ENCODE assay signal across 17 cellular contexts in genomic region chr1:248792342-248792741, GRCh38. TPM values are rescaled to one million over a fixed set of nuclear protein-coding genes. Genes with fewer than 3 reads are reported as not detected.
A peak's percentile ranks its signal among the peaks of the same experiment; 100 is the strongest.
DNase-seq lines count a peak whose midpoint lies in the region; ATAC-seq and FAIRE-seq lines count a peak whose summit lies in the region.
"Had no signal": no experiment of that assay in that cellular context is flagged by ENCODE, and none has a peak within 500 bp of the region (broad histone marks: within the 10 kb centered on the region; RNA-seq: fewer than 3 reads in every experiment).

No MANE protein-coding gene starts in this region.

- H3K36me3 ChIP-seq in small intestine (ENCODE audit: control insufficient read depth in 2 of 2, insufficient read depth in 2 of 2, low read length in 2 of 2): no peaks in the 10 kb centered on the region

- no peak overlapping the region for H3K4me3 ChIP-seq in small intestine (ENCODE audit: low read depth in 1 of 2, low read length in 2 of 2)

- WGBS in small intestine, 3 donors: 74 to 94% (median 82%) methylated on average over 5 of the region's 5 CpGs

- no peak overlapping the region for H3K27ac ChIP-seq in small intestine (ENCODE audit: low read depth in 1 of 2, low read length in 1 of 2)

- ATAC-seq in GM21360 (IDR thresholded peaks at IDR 0.05; ENCODE audit: unreplicated experiment): peak; percentile 31
- peak; percentile 60 for ATAC-seq in HG03159 (IDR thresholded peaks at IDR 0.05; ENCODE audit: unreplicated experiment)
- ATAC-seq: left lobe of liver had no signal

- H3K27me3 ChIP-seq in small intestine (ENCODE audit: control insufficient read depth in 2 of 2, insufficient read depth in 2 of 2, low read length in 2 of 2): no peaks in the 10 kb centered on the region

- FAIRE-seq in small intestine (lab: Jason Lieb, UNC): no peak

- DNase-seq in GF-D8 (lab: John Stamatoyannopoulos, UW): peak; percentile 31
- DNase-seq in OCI-M1 (lab: John Stamatoyannopoulos, UW): peak; percentile 39
- no peak for DNase-seq in H4 (ENCODE audit: low spot score)
- DNase-seq in AG08395 (ENCODE audit: low spot score): no peak
- DNase-seq in small intestine: no peak
- no peak for DNase-seq in NCI-H2029 (lab: John Stamatoyannopoulos, UW)
- DNase-seq: activated CD4-positive, alpha-beta T cell treated with anti-CD3 and anti-CD28 coated beads, Interleukin-2, amount 50 U/mL, for 4 hours; dermis blood vessel endothelial cell; hippocampal formation; NCI-H1105 treated with DMSO at 0.1 percent for 48 hours; NCI-H524; trophoblast cell had no signal

- H3K9me3 ChIP-seq in small intestine (ENCODE audit: control insufficient read depth, low read depth): no peaks in the 10 kb centered on the region

- H3K4me1 ChIP-seq in small intestine (ENCODE audit: control insufficient read depth in 2 of 2, insufficient read depth in 1 of 2, low read depth in 1 of 2, low read length in 1 of 2): peaks cover 2 to 7% of the 10 kb centered on the region in 2 donors

RNA-seq across cellular contexts. Expression of gene SH3BP5L, which starts 33.4 kb away (rescaled TPM):
- total RNA-seq in H4 (2014; rRNA removed; shearing (Covaris generic)): 9.1 and 10.0 TPM in 2 replicates
- 10 to 100 TPM; 19.1 to 38.0 (median 27.3) TPM for polyA plus RNA-seq in small intestine

RNA-seq across cellular contexts. Expression of gene LYPD8, which starts 36.8 kb away (rescaled TPM):
- total RNA-seq in H4 (2014; rRNA removed; shearing (Covaris generic)): 3.3 and 5.1 TPM in 2 replicates
- 1 to 10 TPM in 1 of 3 donors, under 1 TPM in 1, not detected in 1; 0.81 to 3.4 TPM for polyA plus RNA-seq in small intestine
- total RNA-seq: left lobe of liver, myocyte had no signal
- polyA plus RNA-seq: fibroblast of lung had no signal

RNA-seq across cellular contexts. Expression of gene ZNF672, which starts 45.7 kb away (rescaled TPM):
- total RNA-seq in H4 (2014; rRNA removed; shearing (Covaris generic)): 14.4 and 14.7 TPM in 2 replicates
- polyA plus RNA-seq in small intestine: 10 to 100 TPM; 17.2 to 25.7 (median 20.8) TPM

Comparison
In these comparisons a context has a peak if more than half of its experiments do, and no peak if none do; other contexts are left out.
1. DNase-seq: peak in GF-D8 (single experiment) and OCI-M1 (single experiment); none in H4 (single experiment), AG08395 (single experiment), small intestine (single experiment) and NCI-H2029 (single experiment).